8 cellular contexts compared by ENCODE assay signal in genomic region chr6:27494987-27495385, GRCh38. TPM values are rescaled to one million over a fixed set of nuclear protein-coding genes. Genes with fewer than 3 reads are reported as not detected.
DNase-seq lines count a peak whose midpoint lies in the region; ATAC-seq and TF ChIP-seq lines count a peak whose summit lies in the region.
"Had no signal": no experiment of that assay in that cellular context is flagged by ENCODE, and none has a peak within 500 bp of the region (broad histone marks: within the 10 kb centered on the region; RNA-seq: fewer than 3 reads in every experiment).

No MANE protein-coding gene starts in this region.

- DNase-seq in HCT116 (ENCODE audit: low read depth, low spot score) = no peak
- no peak for DNase-seq in iPS DF 6.9 (ENCODE audit: low read depth, low spot score)
- no peak for DNase-seq in stimulated activated naive B cell treated with anti-CD40 and anti-IgM and Interleukin-4, amounts not matched to agents 10 μg/mL and 1 μg/mL and 100 μg/mL, for 72 hours
- DNase-seq in 8988T = no peak
- no peak for DNase-seq in NCI-H1048 (lab: John Stamatoyannopoulos, UW)
- DNase-seq: NK-92 treated with Interleukin-12 subunit alpha and Interleukin-12 subunit beta, amount 100 ng/mL, for 24 hours had no signal

- no peaks in the 10 kb centered on the region for H3K79me2 ChIP-seq in HCT116 (ENCODE audit: insufficient read depth, low read length)

- H3K9me3 Mint-ChIP-seq in activated T-helper 17 cell treated with anti-CD3 and anti-CD28 coated beads, Interleukin-2, amount 50 U/mL, for 72 hours = no peaks in the 10 kb centered on the region
- peaks cover 2 to 4% of the 10 kb centered on the region in 2 donors for H3K9me3 Mint-ChIP-seq in stimulated activated naive B cell treated with anti-CD40 and anti-IgM and Interleukin-4, amounts not matched to agents 10 μg/mL and 1 μg/mL and 100 μg/mL, for 72 hours

- POLR2A ChIA-PET in HCT116 (lab: Charles Lee) = no interaction called here

- no peak for TF ChIP-seq POLR2A in HCT116 (IDR thresholded peaks at IDR 0.05; ENCODE audit: borderline replicate concordance, extremely low read depth, insufficient read depth, insufficient read length)

- no peaks in the 10 kb centered on the region for H3K9me2 ChIP-seq in HCT116 (ENCODE audit: insufficient read depth)

- H3K27ac Mint-ChIP-seq in activated T-helper 17 cell treated with anti-CD3 and anti-CD28 coated beads, Interleukin-2, amount 50 U/mL, for 72 hours = peak overlapping the region; percentile 73
- H3K27ac Mint-ChIP-seq in stimulated activated naive B cell treated with anti-CD40 and anti-IgM and Interleukin-4, amounts not matched to agents 10 μg/mL and 1 μg/mL and 100 μg/mL, for 72 hours = peak overlapping the region; percentile 93

- H3K9me3 ChIP-seq in HCT116 (ENCODE audit: control insufficient read depth in 1 of 2, insufficient read depth in 1 of 2, low read depth in 1 of 2, low read length in 2 of 2) (no peaks in the 10 kb centered on the region), iPS DF 6.9 (ENCODE audit: control insufficient read depth, insufficient read depth, low read length) (no peaks in the 10 kb centered on the region)

- peak overlapping the region; percentile 83 for H3K4me3 Mint-ChIP-seq in activated T-helper 17 cell treated with anti-CD3 and anti-CD28 coated beads, Interleukin-2, amount 50 U/mL, for 72 hours
- peak overlapping the region; percentile 83 to 88 for H3K4me3 Mint-ChIP-seq in stimulated activated naive B cell treated with anti-CD40 and anti-IgM and Interleukin-4, amounts not matched to agents 10 μg/mL and 1 μg/mL and 100 μg/mL, for 72 hours

- CTCF ChIA-PET in HCT116 (lab: Charles Lee) = no interaction called here

- WGBS in iPS DF 6.9 (ENCODE audit: insufficient coverage, insufficient read length) = no CpG with 5 or more reads among the region's 7 CpGs

- TF ChIP-seq RAD21 in HCT116 (IDR thresholded peaks at IDR 0.05; ENCODE audit: low read depth) = no peak

- intact Hi-C loops in HCT116 (cut with micrococcal nuclease) = no loop called here

- no TSS peak for BruUV-seq in HCT116 (replicated peaks; lab: Mats Ljungman, UMichigan)

- H3K27ac ChIP-seq in HCT116 (ENCODE audit: low read depth, low read length) = no peak overlapping the region
- H3K27ac ChIP-seq in iPS DF 6.9 (ENCODE audit: low read length) = no peak overlapping the region

- H4K20me1 ChIP-seq in HCT116 (ENCODE audit: insufficient read depth) = no peaks in the 10 kb centered on the region

- TF ChIP-seq CTCF in HCT116 (IDR thresholded peaks at IDR 0.05 in 2 of 3, conservative IDR thresholded peaks at IDR 0.05 in 1 of 3; ENCODE audit: borderline replicate concordance in 1 of 3, insufficient read depth in 1 of 3, low read depth in 2 of 3, low read length in 2 of 3) = no peak

- H3K27me3 ChIP-seq in HCT116 (ENCODE audit: insufficient read depth, low read length) (no peaks in the 10 kb centered on the region), iPS DF 6.9 (ENCODE audit: control insufficient read depth, insufficient read depth, low read length) (no peaks in the 10 kb centered on the region)

- RAD21 ChIA-PET in HCT116 (lab: Charles Lee; ENCODE audit: low non-redundant PET in 1 of 2, low total read pairs in 2 of 2, uncharacterized antibody in 2 of 2, unreplicated experiment in 2 of 2) = no interaction called here

- no peak for ATAC-seq in HCT116
- ATAC-seq in activated T-helper 17 cell treated with anti-CD3 and anti-CD28 coated beads, Interleukin-2, amount 50 U/mL, for 72 hours (replicated peaks) = no peak
- ATAC-seq in stimulated activated naive B cell treated with anti-CD40 and anti-IgM and Interleukin-4, amounts not matched to agents 10 μg/mL and 1 μg/mL and 100 μg/mL, for 72 hours (replicated peaks) = no peak
- no peak for ATAC-seq in activated CD4-positive, CD25-positive, alpha-beta regulatory T cell treated with anti-CD3 and anti-CD28 coated beads, Interleukin-2, amount 50 U/mL, for 24 hours

- H3K27me3 Mint-ChIP-seq in activated T-helper 17 cell treated with anti-CD3 and anti-CD28 coated beads, Interleukin-2, amount 50 U/mL, for 72 hours = peaks cover 31% of the 10 kb centered on the region
- H3K27me3 Mint-ChIP-seq in stimulated activated naive B cell treated with anti-CD40 and anti-IgM and Interleukin-4, amounts not matched to agents 10 μg/mL and 1 μg/mL and 100 μg/mL, for 72 hours = peaks cover 37 to 52% of the 10 kb centered on the region in 2 donors

- 0 out of 2 replicates have a peak overlapping the region, but pooled peaks have one; percentile 4 for H3K4me2 ChIP-seq in HCT116 (ENCODE audit: low read length)

- H3K36me3 ChIP-seq in HCT116 (ENCODE audit: control insufficient read depth in 1 of 2, insufficient read depth in 2 of 2, low read length in 2 of 2) = no peaks in the 10 kb centered on the region
- no peaks in the 10 kb centered on the region for H3K36me3 ChIP-seq in iPS DF 6.9 (ENCODE audit: control insufficient read depth, insufficient read depth, low read length)

- H3K4me1 ChIP-seq in HCT116 (ENCODE audit: control insufficient read depth in 1 of 2, insufficient read depth in 2 of 2, low read length in 2 of 2) (no peaks in the 10 kb centered on the region; a peak in 1 of 4 replicates), iPS DF 6.9 (ENCODE audit: control insufficient read depth, insufficient read depth, low read length) (no peaks in the 10 kb centered on the region)

- H3K4me1 Mint-ChIP-seq in activated T-helper 17 cell treated with anti-CD3 and anti-CD28 coated beads, Interleukin-2, amount 50 U/mL, for 72 hours = peaks cover 14% of the 10 kb centered on the region
- peaks cover 9 to 13% of the 10 kb centered on the region in 2 donors for H3K4me1 Mint-ChIP-seq in stimulated activated naive B cell treated with anti-CD40 and anti-IgM and Interleukin-4, amounts not matched to agents 10 μg/mL and 1 μg/mL and 100 μg/mL, for 72 hours

- no peak overlapping the region for H2AFZ ChIP-seq in HCT116 (ENCODE audit: low read depth, low read length, poor library complexity, severe bottlenecking)

- H3K36me3 Mint-ChIP-seq in activated T-helper 17 cell treated with anti-CD3 and anti-CD28 coated beads, Interleukin-2, amount 50 U/mL, for 72 hours (ENCODE audit: low read depth) = peaks cover 21% of the 10 kb centered on the region
- H3K36me3 Mint-ChIP-seq in stimulated activated naive B cell treated with anti-CD40 and anti-IgM and Interleukin-4, amounts not matched to agents 10 μg/mL and 1 μg/mL and 100 μg/mL, for 72 hours = peaks cover 3 to 4% of the 10 kb centered on the region in 2 donors

- H3K9ac ChIP-seq in HCT116 (ENCODE audit: low read length) = no peak overlapping the region

- no peak overlapping the region for H3K4me3 ChIP-seq in HCT116 (replicated peaks in 1 of 2; ENCODE audit: low read depth in 1 of 2, low read length in 2 of 2)
- peak overlapping the region; percentile 91 for H3K4me3 ChIP-seq in iPS DF 6.9 (ENCODE audit: low read length)

TF ChIP-seq in HCT116, 20 proteins besides CTCF, POLR2A, EP300 and RAD21:
- TF ChIP-seq ZNF274 (IDR thresholded peaks at IDR 0.05; ENCODE audit: low read depth, low read length) (no peak), MAX (IDR thresholded peaks at IDR 0.05) (no peak), EZH2phosphoT487 (IDR thresholded peaks at IDR 0.05; ENCODE audit: borderline replicate concordance) (no peak), SIN3A (IDR thresholded peaks at IDR 0.05; ENCODE audit: low read depth) (no peak), SRF (IDR thresholded peaks at IDR 0.05; ENCODE audit: low read depth) (no peak), CBX3 (IDR thresholded peaks at IDR 0.05; ENCODE audit: low read depth) (no peak), JUND (IDR thresholded peaks at IDR 0.05) (no peak), ATF3 (IDR thresholded peaks at IDR 0.05) (no peak), ZFX (IDR thresholded peaks at IDR 0.05) (no peak), ZBTB33 (IDR thresholded peaks at IDR 0.05; ENCODE audit: extremely low read depth, insufficient replicate concordance, low read length) (no peak), ELF1 (IDR thresholded peaks at IDR 0.05; ENCODE audit: borderline replicate concordance, low read depth) (no peak), EGR1 (IDR thresholded peaks at IDR 0.05; ENCODE audit: low read depth) (no peak), SP1 (IDR thresholded peaks at IDR 0.05; ENCODE audit: low read depth) (no peak), POLR2AphosphoS5 (IDR thresholded peaks at IDR 0.05; ENCODE audit: low read depth, low read length) (no peak)

RNA-seq across cellular contexts. Expression of gene ZNF184, which starts 22.1 kb away (rescaled TPM):
- total RNA-seq in HCT116 (2021; ENCODE audit: unreplicated experiment) = 9.4 TPM
- polyA plus RNA-seq in HCT116 (2012) = 2.5 and 3.9 TPM in 2 replicates
- total RNA-seq in activated T-helper 17 cell treated with anti-CD3 and anti-CD28 coated beads, Interleukin-2, amount 50 U/mL, for 72 hours = 10 to 100 TPM in 1 of 2 donors, 1 to 10 TPM in 1; 8.1 to 11.2 TPM
